In genomic region chr5:132181011-132181629, GRCh38 we compare ENCODE assay signal across 1 cellular context.
TF ChIP-seq lines count a peak whose summit lies in the region.

No MANE protein-coding gene starts in this region.

TF ChIP-seq in liver, 16 proteins besides CTCF, POLR2A, EP300 and RAD21 (continued from another document):
- no peak for TF ChIP-seq REST (IDR thresholded peaks at IDR 0.05)
- TF ChIP-seq TAF1 (conservative IDR thresholded peaks at IDR 0.05) = no peak
- no peak for TF ChIP-seq JUND (IDR thresholded peaks at IDR 0.05)
